10 cellular contexts compared by ENCODE assay signal in the genomic region with DNA sequence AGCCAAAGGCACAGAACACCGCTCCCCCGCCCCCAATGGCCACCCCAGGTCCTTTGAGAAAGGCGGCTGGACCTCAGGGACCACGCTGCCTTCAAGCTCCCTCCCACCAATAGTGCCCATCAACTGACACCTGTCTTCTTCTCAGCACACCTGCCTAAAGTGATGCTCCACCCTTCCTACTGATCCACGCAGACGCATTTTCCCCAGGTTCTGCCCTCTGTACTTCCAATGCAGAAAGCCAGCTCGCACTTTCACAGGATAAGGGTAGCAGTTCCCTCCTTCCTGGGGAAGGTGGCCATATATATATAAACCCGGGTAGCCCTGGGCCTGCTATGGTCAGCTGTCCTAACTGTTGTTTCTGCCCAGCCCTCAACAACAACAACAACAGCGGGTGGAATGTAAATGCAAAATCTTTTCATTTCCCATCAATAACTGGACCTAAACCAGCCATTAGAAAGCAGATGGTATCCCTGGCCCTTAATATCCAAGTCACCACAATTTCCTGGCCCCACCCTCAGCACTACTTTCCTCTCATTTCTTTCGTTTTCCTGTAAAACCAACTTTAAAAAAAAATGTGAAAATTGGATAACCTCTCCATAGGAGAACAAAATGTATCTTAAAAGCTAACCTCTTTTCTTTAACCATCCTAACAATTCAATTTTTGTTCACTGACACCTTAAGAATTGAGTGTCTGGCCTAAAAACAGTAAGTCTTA. TPM values are rescaled to one million over a fixed set of nuclear protein-coding genes. Genes with fewer than 3 reads are reported as not detected.
DNase-seq lines count a peak whose midpoint lies in the region; ATAC-seq and TF ChIP-seq lines count a peak whose summit lies in the region.
"Had no signal": no experiment of that assay in that cellular context is flagged by ENCODE, and none has a peak within 500 bp of the region (broad histone marks: within the 10 kb centered on the region; RNA-seq: fewer than 3 reads in every experiment).

No MANE protein-coding gene starts in this region.

- no peaks in the 10 kb centered on the region for H3K36me3 ChIP-seq in CD4-positive, CD25-positive, alpha-beta regulatory T cell (ENCODE audit: control insufficient read depth, insufficient read depth, low read length)
- H3K36me3 ChIP-seq in brain microvascular endothelial cell (replicated peaks) (no peaks in the 10 kb centered on the region), muscle layer of duodenum (ENCODE audit: control insufficient read depth in 1 of 2, insufficient read depth in 2 of 2, low read length in 2 of 2) (no peaks in the 10 kb centered on the region), gastrocnemius medialis (no peaks in the 10 kb centered on the region)

- peak overlapping the region; percentile 11 to 62 (median 35) for H3K4me3 Mint-ChIP-seq in CD4-positive, CD25-positive, alpha-beta regulatory T cell

- H3K27ac Mint-ChIP-seq in CD4-positive, CD25-positive, alpha-beta regulatory T cell = no peak overlapping the region

- H3K27me3 ChIP-seq in CD4-positive, CD25-positive, alpha-beta regulatory T cell (ENCODE audit: control insufficient read depth, insufficient read depth, low read length) = peaks cover 29% of the 10 kb centered on the region
- H3K27me3 ChIP-seq in brain microvascular endothelial cell (replicated peaks) = no peaks in the 10 kb centered on the region
- no peaks in the 10 kb centered on the region for H3K27me3 ChIP-seq in muscle layer of duodenum (ENCODE audit: low read depth, low read length)
- H3K27me3 ChIP-seq in gastrocnemius medialis = peaks cover 0 to 3% (median 0%) of the 10 kb centered on the region in 3 donors

- intact Hi-C loops in gastrocnemius medialis (cut with DNase I; ENCODE audit: low total_unique reads) = no loop called here

- peaks cover 48% of the 10 kb centered on the region for H3K27me3 Mint-ChIP-seq in CD4-positive, CD25-positive, alpha-beta regulatory T cell

- H3K9me3 ChIP-seq in CD4-positive, CD25-positive, alpha-beta regulatory T cell (ENCODE audit: control insufficient read depth in 2 of 2, low read length in 2 of 2) = no peaks in the 10 kb centered on the region
- H3K9me3 ChIP-seq in muscle layer of duodenum (ENCODE audit: control insufficient read depth in 1 of 2, low read length in 2 of 2) (no peaks in the 10 kb centered on the region), gastrocnemius medialis (no peaks in the 10 kb centered on the region)

- no peak overlapping the region for H3K27ac ChIP-seq in CD4-positive, CD25-positive, alpha-beta regulatory T cell (ENCODE audit: insufficient read depth, low read length, poor library complexity, severe bottlenecking)
- no peak overlapping the region for H3K27ac ChIP-seq in brain microvascular endothelial cell
- peak overlapping the region; percentile 50 for H3K27ac ChIP-seq in muscle layer of duodenum (ENCODE audit: low read length)
- no peak overlapping the region for H3K27ac ChIP-seq in gastrocnemius medialis

- H3K36me3 Mint-ChIP-seq in CD4-positive, CD25-positive, alpha-beta regulatory T cell = peaks cover 4% of the 10 kb centered on the region

- ATAC-seq in CD4-positive, CD25-positive, alpha-beta regulatory T cell (ENCODE audit: low read depth in 2 of 2) = no peak
- ATAC-seq in GM18498 (IDR thresholded peaks at IDR 0.05; ENCODE audit: unreplicated experiment) (no peak), HG03342 (IDR thresholded peaks at IDR 0.05; ENCODE audit: unreplicated experiment) (no peak), gastrocnemius medialis (no peak)

- no peak overlapping the region for H3K4me3 ChIP-seq in CD4-positive, CD25-positive, alpha-beta regulatory T cell (ENCODE audit: low read depth, low read length)
- H3K4me3 ChIP-seq in brain microvascular endothelial cell (ENCODE audit: low read depth, low read length) (peak overlapping the region; percentile 81), muscle layer of duodenum (ENCODE audit: low read depth in 1 of 2, low read length in 2 of 2) (peak overlapping the region; percentile 68 to 90), gastrocnemius medialis (no peak overlapping the region)

- TF ChIP-seq CTCF in brain microvascular endothelial cell (IDR thresholded peaks at IDR 0.05; ENCODE audit: low read depth, low read length, missing control alignments) = no peak
- no peak for TF ChIP-seq CTCF in gastrocnemius medialis (IDR thresholded peaks at IDR 0.05 in 4 of 5, conservative IDR thresholded peaks at IDR 0.05 in 1 of 5)

- in situ Hi-C loops in brain microvascular endothelial cell (cut with HindIII; ENCODE audit: low pct_ligation_motif_present, low sequenced_read_pairs) (no loop called here), gastrocnemius medialis (cut with MboI; ENCODE audit: low sequenced_read_pairs in 4 of 4) (no loop called here)

- peaks cover 0 to 7% (median 4%) of the 10 kb centered on the region in 4 donors for H3K4me1 Mint-ChIP-seq in CD4-positive, CD25-positive, alpha-beta regulatory T cell

- DNase-seq in CD4-positive, CD25-positive, alpha-beta regulatory T cell = no peak
- peak; percentile 69 for DNase-seq in NCI-H146 treated with DMSO at 0.1 percent for 48 hours (lab: John Stamatoyannopoulos, UW; ENCODE audit: unreplicated experiment)
- DNase-seq in brain microvascular endothelial cell = no peak
- DNase-seq in activated CD4-positive, alpha-beta T cell treated with anti-CD3 and anti-CD28 coated beads, Interleukin-2, amount 50 U/mL, for 4 hours = no peak
- DNase-seq in gastrocnemius medialis = no peak
- DNase-seq: EL; stimulated activated CD4-positive, alpha-beta T cell treated with anti-CD3 and anti-CD28 coated beads, Interleukin-1b, Interleukin-23, amount 100 ng/mL, for 48 hours had no signal

- peaks cover 11% of the 10 kb centered on the region for H3K4me1 ChIP-seq in CD4-positive, CD25-positive, alpha-beta regulatory T cell (ENCODE audit: control insufficient read depth, insufficient read depth, low read length, poor library complexity, severe bottlenecking)
- peaks cover 0 to 14% of the 10 kb centered on the region in 2 donors for H3K4me1 ChIP-seq in muscle layer of duodenum (ENCODE audit: control insufficient read depth in 1 of 2, insufficient read depth in 2 of 2, low read length in 2 of 2)
- peaks cover 3 to 7% of the 10 kb centered on the region in 2 donors for H3K4me1 ChIP-seq in gastrocnemius medialis

- peaks cover 0 to 2% (median 0%) of the 10 kb centered on the region in 7 donors for H3K9me3 Mint-ChIP-seq in CD4-positive, CD25-positive, alpha-beta regulatory T cell

- TF ChIP-seq POLR2A in gastrocnemius medialis (IDR thresholded peaks at IDR 0.05) = no peak

RNA-seq across cellular contexts. Expression of a gene that starts 1.7 kb away (rescaled TPM):
- 0.52 TPM for total RNA-seq in CD4-positive, CD25-positive, alpha-beta regulatory T cell
- under 1 TPM; 0.23 to 0.50 (median 0.40) TPM for polyA plus RNA-seq in CD4-positive, CD25-positive, alpha-beta regulatory T cell
- total RNA-seq in gastrocnemius medialis = 1 to 10 TPM; 1.8 to 2.6 (median 2.3) TPM

Comparison
In these comparisons a context has a peak if more than half of its experiments do, and no peak if none do; other contexts are left out.
1. H3K4me3 ChIP-seq: peak in brain microvascular endothelial cell (single experiment) and muscle layer of duodenum (2 of 2); none in CD4-positive, CD25-positive, alpha-beta regulatory T cell (single experiment) and gastrocnemius medialis (0 of 4).